8 cellular contexts compared by ENCODE assay signal in the genomic region with DNA sequence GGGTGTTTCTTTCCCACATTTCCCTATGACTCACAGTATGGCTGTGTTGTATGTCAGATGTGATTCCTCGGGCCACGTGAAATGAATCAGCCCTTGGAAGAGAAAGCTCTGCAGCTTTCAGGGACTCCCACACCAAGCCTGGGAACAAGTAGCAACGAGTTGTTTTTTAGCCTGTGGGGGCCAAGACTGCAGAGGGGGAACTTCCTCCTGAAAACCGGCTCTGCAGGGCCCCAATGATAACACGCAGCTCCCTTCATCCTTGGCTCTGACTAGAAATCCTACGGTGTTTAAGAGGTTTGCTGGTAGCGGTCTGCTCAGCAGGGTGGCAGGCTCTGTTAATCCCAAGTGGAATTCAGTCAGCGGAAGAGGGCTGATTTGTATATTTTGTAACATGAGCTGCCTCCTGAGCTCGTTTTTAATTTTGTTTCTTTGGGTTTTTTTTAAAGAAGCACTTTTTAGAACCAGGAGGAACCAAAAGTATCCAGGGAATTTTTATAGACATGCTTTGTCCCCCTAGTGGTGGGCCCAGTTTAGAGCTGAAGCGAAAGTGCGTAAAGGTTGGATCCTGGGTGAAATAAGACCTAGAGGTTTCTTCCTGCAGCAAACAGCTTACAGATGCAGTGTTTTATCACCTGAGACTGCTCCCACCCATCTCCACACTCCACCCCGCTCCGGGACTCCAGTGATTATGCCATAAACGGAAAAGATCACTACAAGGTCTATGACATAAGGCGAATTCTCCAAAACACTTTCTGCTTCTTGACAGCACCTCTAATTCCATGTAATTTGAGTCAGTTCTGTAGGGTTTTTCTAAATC. TPM values are rescaled to one million over a fixed set of nuclear protein-coding genes. Genes with fewer than 3 reads are reported as not detected.
DNase-seq lines count a peak whose midpoint lies in the region; ATAC-seq and TF ChIP-seq lines count a peak whose summit lies in the region.

No MANE protein-coding gene starts in this region.

- ATAC-seq in HG02678 (IDR thresholded peaks at IDR 0.05; ENCODE audit: unreplicated experiment): no peak
- ATAC-seq in GM18502 (IDR thresholded peaks at IDR 0.05; ENCODE audit: poor library complexity, unreplicated experiment): no peak

- H3K27me3 ChIP-seq in GM06990 (replicated peaks; ENCODE audit: control insufficient read depth, insufficient read depth, low read length) (no peaks in the 10 kb centered on the region), stomach (no peaks in the 10 kb centered on the region)

- peak overlapping the region; percentile 65 to 85 (median 81) for H3K27ac ChIP-seq in stomach

- peaks cover 16 to 28% (median 18%) of the 10 kb centered on the region in 4 donors for H3K4me1 ChIP-seq in stomach

- no peak for TF ChIP-seq POLR2A in stomach (IDR thresholded peaks at IDR 0.05)

- in situ Hi-C loops in T47D (cut with HindIII; ENCODE audit: low pct_unique_long_range_greater_than_20kb, low sequenced_read_pairs): no loop called here

- intact Hi-C loops in stomach (cut with DNase I; ENCODE audit: low total_unique reads): loop anchor here (5.0 kb wide), 1 partner anchor 268 kb away; no protein-coding TSS in a partner anchor

- no peak for TF ChIP-seq EP300 in stomach (IDR thresholded peaks at IDR 0.05)

- no peak overlapping the region for H3K4me3 ChIP-seq in GM06990 (replicated peaks; ENCODE audit: low read depth, low read length)
- H3K4me3 ChIP-seq in stomach: peak overlapping the region; percentile 29 to 33 (median 31)

- H3K36me3 ChIP-seq in GM06990 (ENCODE audit: control insufficient read depth, insufficient read depth, low read length): no peaks in the 10 kb centered on the region
- H3K36me3 ChIP-seq in stomach: peaks cover 0 to 7% (median 5%) of the 10 kb centered on the region in 4 donors

- 15 to 36% (median 22%) methylated on average over 14 to 15 of the region's 15 CpGs for WGBS in stomach, 5 donors

- TF ChIP-seq CTCF in GM06990 (IDR thresholded peaks at IDR 0.05; ENCODE audit: insufficient read depth, low read length, poor library complexity, severe bottlenecking): peak; percentile 47
- TF ChIP-seq CTCF in stomach (IDR thresholded peaks at IDR 0.05): peak in 5 of 7 experiments; percentile 32 to 75 (median 63)

- DNase-seq in GM06990 (ENCODE audit: extremely low read depth, insufficient read length) (no peak), NCI-H1694 treated with DMSO at 0.1 percent for 48 hours (lab: John Stamatoyannopoulos, UW) (peak; percentile 18), T47D (ENCODE audit: low read depth in 1 of 2, low spot score in 1 of 2) (peak; percentile 43 to 75), islet precursor cell (peak; percentile 97), stomach (peak; percentile 45), HuH-7.5 (ENCODE audit: low spot score) (no peak)

- no peaks in the 10 kb centered on the region for H3K9me3 ChIP-seq in stomach

RNA-seq across cellular contexts. Expression of gene LAMC2, which starts 48.8 kb away (rescaled TPM):
- 10 to 100 TPM in 4 of 5 donors, 1 to 10 TPM in 1; 5.3 to 21.3 (median 12.7) TPM for total RNA-seq in stomach
- 10 to 100 TPM in 1 of 3 donors, 1 to 10 TPM in 2; 2.0 to 18.7 (median 4.3) TPM for polyA plus RNA-seq in stomach

Comparison
In these comparisons a context has a peak if more than half of its experiments do, and no peak if none do; other contexts are left out.
1. DNase-seq: peak in NCI-H1694 treated with DMSO at 0.1 percent for 48 hours (single experiment), T47D (2 of 2), islet precursor cell (single experiment) and stomach (single experiment); none in GM06990 (single experiment) and HuH-7.5 (single experiment).